Comparison of ENCODE assay signal across 3 cellular contexts in the genomic region with DNA sequence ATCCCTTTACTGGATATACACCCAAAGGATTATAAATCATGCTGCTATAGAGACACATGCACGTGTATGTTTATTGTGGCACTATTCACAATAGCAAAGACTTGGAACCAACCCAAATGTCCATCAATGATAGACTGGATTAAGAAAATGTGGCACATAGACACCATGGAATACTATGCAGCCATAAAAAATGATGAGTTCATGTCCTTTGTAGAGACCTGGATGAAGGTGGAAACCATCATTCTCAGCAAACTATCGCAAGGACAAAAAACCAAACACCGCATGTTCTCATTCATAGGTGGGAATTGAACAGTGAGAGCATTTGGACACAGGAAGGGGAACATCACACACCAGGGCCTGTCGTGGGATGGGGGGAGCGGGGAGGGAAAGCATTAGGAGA. TPM values are rescaled to one million over a fixed set of nuclear protein-coding genes. Genes with fewer than 3 reads are reported as not detected.
"Had no signal": no experiment of that assay in that cellular context is flagged by ENCODE, and none has a peak within 500 bp of the region (broad histone marks: within the 10 kb centered on the region; RNA-seq: fewer than 3 reads in every experiment).

No MANE protein-coding gene starts in this region.

RNA-seq across cellular contexts. Expression of a gene that starts 58.0 kb away (rescaled TPM):
- total RNA-seq: GM23248, H4, HFFc6 had no signal
- polyA plus RNA-seq: GM23248 had no signal
